Comparison of ENCODE assay signal across 15 cellular contexts in the genomic region with DNA sequence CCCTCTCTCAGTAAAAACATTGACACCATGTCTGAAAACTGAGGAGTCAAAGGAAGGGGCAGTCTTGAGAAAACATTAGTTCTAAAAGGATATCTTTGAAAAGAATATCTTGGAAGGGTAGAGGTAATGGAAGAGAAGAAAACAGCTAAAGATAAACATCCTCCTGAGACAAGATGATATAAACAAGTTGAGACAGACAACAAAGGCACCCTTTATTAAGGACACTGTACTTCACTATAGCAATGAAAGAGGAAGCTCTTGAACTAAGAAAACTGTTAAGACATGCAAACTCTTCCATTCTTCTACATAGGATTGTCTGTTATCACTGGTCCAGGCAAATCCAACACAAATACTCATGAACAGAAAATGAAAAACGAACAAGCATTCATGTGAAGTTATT.
"Had no signal": no experiment of that assay in that cellular context is flagged by ENCODE, and none has a peak within 500 bp of the region (broad histone marks: within the 10 kb centered on the region; RNA-seq: fewer than 3 reads in every experiment).

No MANE protein-coding gene starts in this region.

- H3K9me3 Mint-ChIP-seq: stimulated activated naive B cell treated with anti-CD40 and anti-IgM and Interleukin-4, amounts not matched to agents 10 μg/mL and 1 μg/mL and 100 μg/mL, for 72 hours; stimulated activated naive CD8-positive, alpha-beta T cell treated with anti-CD3 and anti-CD28 coated beads, Interleukin-15, amount 100 ng/mL, for 72 hours had no signal

- H3K4me1 Mint-ChIP-seq: stimulated activated naive CD8-positive, alpha-beta T cell treated with anti-CD3 and anti-CD28 coated beads, Interleukin-15, amount 100 ng/mL, for 72 hours had no signal

- H3K27ac Mint-ChIP-seq: naive thymus-derived CD8-positive, alpha-beta T cell; stimulated activated naive B cell treated with anti-CD40 and anti-IgM and Interleukin-4, amounts not matched to agents 10 μg/mL and 1 μg/mL and 100 μg/mL, for 72 hours; stimulated activated naive CD8-positive, alpha-beta T cell treated with anti-CD3 and anti-CD28 coated beads, Interleukin-15, amount 100 ng/mL, for 72 hours had no signal

- H3K4me3 Mint-ChIP-seq: naive thymus-derived CD8-positive, alpha-beta T cell; stimulated activated naive B cell treated with anti-CD40 and anti-IgM and Interleukin-4, amounts not matched to agents 10 μg/mL and 1 μg/mL and 100 μg/mL, for 72 hours; stimulated activated naive CD8-positive, alpha-beta T cell treated with anti-CD3 and anti-CD28 coated beads, Interleukin-15, amount 100 ng/mL, for 72 hours had no signal

- H3K27me3 Mint-ChIP-seq: naive thymus-derived CD8-positive, alpha-beta T cell; stimulated activated naive B cell treated with anti-CD40 and anti-IgM and Interleukin-4, amounts not matched to agents 10 μg/mL and 1 μg/mL and 100 μg/mL, for 72 hours; stimulated activated naive CD8-positive, alpha-beta T cell treated with anti-CD3 and anti-CD28 coated beads, Interleukin-15, amount 100 ng/mL, for 72 hours had no signal

- DNase-seq: effector CD8-positive, alpha-beta T cell; gastrocnemius medialis; heart right ventricle; hypothalamus; kidney glomerular epithelial cell; mammary epithelial cell; mucosa of descending colon; naive thymus-derived CD8-positive, alpha-beta T cell; sigmoid colon; stimulated activated CD4-positive, alpha-beta T cell treated with anti-CD3 and anti-CD28 coated beads, Interleukin-2, amount 100 ng/mL, for 24 hours; stimulated activated CD4-positive, alpha-beta T cell treated with anti-CD3 and anti-CD28 coated beads, Interleukin-4, amount 100 ng/mL, for 4 hours; stimulated activated naive B cell treated with anti-CD40 and anti-IgM and Interleukin-4, amounts not matched to agents 10 μg/mL and 1 μg/mL and 100 μg/mL, for 72 hours; stimulated activated naive CD8-positive, alpha-beta T cell treated with anti-CD3 and anti-CD28 coated beads, Interleukin-15, amount 100 ng/mL, for 72 hours; testis had no signal

- ATAC-seq: esophagus mucosa; gastrocnemius medialis; heart right ventricle; mucosa of descending colon; naive thymus-derived CD8-positive, alpha-beta T cell; stimulated activated naive B cell treated with anti-CD40 and anti-IgM and Interleukin-4, amounts not matched to agents 10 μg/mL and 1 μg/mL and 100 μg/mL, for 72 hours; stimulated activated naive CD8-positive, alpha-beta T cell treated with anti-CD3 and anti-CD28 coated beads, Interleukin-15, amount 100 ng/mL, for 72 hours had no signal
